Comparison of ENCODE assay signal across 10 cellular contexts in genomic region chrX:66098162-66098561, GRCh38. TPM values are rescaled to one million over a fixed set of nuclear protein-coding genes. Genes with fewer than 3 reads are reported as not detected.
"Had no signal": no experiment of that assay in that cellular context is flagged by ENCODE, and none has a peak within 500 bp of the region (broad histone marks: within the 10 kb centered on the region; RNA-seq: fewer than 3 reads in every experiment).

No MANE protein-coding gene starts in this region.

- FAIRE-seq: H1, H54, K562 had no signal

- H3K4me2 ChIP-seq: GM23338 had no signal

- H2AFZ ChIP-seq: GM23338 had no signal

- H3K4me1 ChIP-seq: HAP-1 had no signal

- DNase-seq: HFFc6, IMR-90 had no signal

- ATAC-seq: GM23338, HCT116, K562 had no signal

- H3K27ac ChIP-seq: HL-60 had no signal

- H3K9me3 ChIP-seq: HAP-1 had no signal

- H3K36me3 ChIP-seq: HAP-1 had no signal

- H3K4me3 Mint-ChIP-seq: GM23338, HFFc6 had no signal

- H3K4me1 Mint-ChIP-seq: GM23338 had no signal

- H3K4me3 ChIP-seq: GM23338, HAP-1, K562 had no signal

- H3K27ac Mint-ChIP-seq: GM23338, HFFc6 had no signal

RNA-seq across cellular contexts. Expression of gene VSIG4, which starts 58.3 kb away (rescaled TPM):
- total RNA-seq: GM23338, H1, HFFc6, HT1080, IMR-90 had no signal
- polyA plus RNA-seq: GM23338, H1, IMR-90 had no signal
